Comparison of ENCODE assay signal across 12 cellular contexts in the genomic region with DNA sequence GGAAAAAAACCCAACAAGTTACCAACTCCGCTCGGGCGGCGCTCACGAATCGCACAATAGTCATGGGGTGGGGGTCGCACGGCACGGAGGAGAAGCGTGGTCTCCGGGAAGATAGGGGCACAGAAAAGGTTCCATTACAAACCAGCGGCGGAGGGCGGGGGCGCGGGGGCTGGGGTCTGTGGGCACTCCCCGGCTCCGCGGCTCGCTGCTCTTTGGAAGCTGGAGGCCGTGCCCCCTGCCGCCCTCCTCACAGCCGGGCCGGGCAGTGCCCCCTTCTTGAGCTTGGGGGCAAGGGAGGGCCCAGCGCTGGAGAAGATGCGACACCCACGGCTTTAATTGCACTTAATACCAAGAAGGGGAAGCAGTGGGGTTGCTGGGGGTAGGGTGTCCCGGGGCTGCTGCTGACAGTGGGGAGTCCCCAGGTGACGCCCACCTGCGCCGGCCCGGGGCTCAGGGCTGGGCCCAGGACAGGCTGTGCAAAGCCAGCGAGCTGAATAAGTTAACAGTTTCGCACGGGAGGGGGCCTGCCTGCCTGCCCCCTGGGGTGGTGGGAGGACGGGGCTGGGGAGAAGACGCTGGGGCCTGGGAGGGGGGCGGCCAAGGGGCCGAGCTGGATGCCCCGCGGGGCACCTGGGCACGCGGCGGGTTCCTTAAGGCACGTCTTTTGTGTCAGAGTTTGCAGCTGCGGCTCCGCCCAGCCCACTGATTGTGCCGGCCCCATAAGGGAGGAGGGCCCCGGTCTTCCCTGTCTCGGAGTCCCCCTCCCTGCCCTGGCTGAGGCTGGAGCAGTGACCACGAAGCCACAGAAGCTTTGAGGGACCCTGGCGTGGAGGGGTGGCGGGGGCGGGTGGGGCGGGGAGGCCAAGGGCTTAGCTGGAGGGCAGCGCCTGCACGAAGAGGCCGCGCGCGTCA. TPM values are rescaled to one million over a fixed set of nuclear protein-coding genes. Genes with fewer than 3 reads are reported as not detected.
A peak's percentile ranks its signal among the peaks of the same experiment; 100 is the strongest.
DNase-seq lines count a peak whose midpoint lies in the region; ATAC-seq and TF ChIP-seq lines count a peak whose summit lies in the region.
"Had no signal": no experiment of that assay in that cellular context is flagged by ENCODE, and none has a peak within 500 bp of the region (broad histone marks: within the 10 kb centered on the region; RNA-seq: fewer than 3 reads in every experiment).

No MANE protein-coding gene starts in this region.

- H3K4me1 ChIP-seq in HUES6 (ENCODE audit: control insufficient read depth, insufficient read depth, low read length), result peaks cover 11% of the 10 kb centered on the region; the same call in 1 of the 2 replicates

- DNase-seq in AG08396 (ENCODE audit: low spot score) (peak; percentile 60), fibroblast of mammary gland (ENCODE audit: low read depth) (peak; percentile 25), dedifferentiated amniotic fluid mesenchymal stem cell (ENCODE audit: extremely low spot score) (no peak), cerebellar nuclear complex (lab: John Stamatoyannopoulos, UW) (no peak)
- DNase-seq: NCI-H1105, NCI-H526, SHP77 treated with DMSO at 0.1 percent for 48 hours had no signal

- H3K9me3 ChIP-seq in HUES6 (ENCODE audit: control insufficient read depth, insufficient read depth, low read depth, low read length) (no peaks in the 10 kb centered on the region), neural cell (ENCODE audit: low read length) (no peaks in the 10 kb centered on the region)

- H3K36me3 ChIP-seq in HUES6 (ENCODE audit: control insufficient read depth, insufficient read depth, low read length) (peaks cover 53% of the 10 kb centered on the region), neural cell (ENCODE audit: insufficient read depth, low read length) (no peaks in the 10 kb centered on the region)

- no peak for TF ChIP-seq CTCF in fibroblast of mammary gland (conservative IDR thresholded peaks at IDR 0.05; ENCODE audit: control insufficient read depth, insufficient read depth, low read depth, low read length)
- TF ChIP-seq CTCF in neural cell (IDR thresholded peaks at IDR 0.05; ENCODE audit: poor library complexity, severe bottlenecking), result no peak

- H3K9me2 ChIP-seq in neural cell (ENCODE audit: insufficient read depth, low read length), result no peaks in the 10 kb centered on the region

- no peak overlapping the region for H2AFZ ChIP-seq in neural cell (ENCODE audit: low read depth, low read length)

- H3K27ac ChIP-seq in HUES6 (ENCODE audit: low read depth, low read length), result no peak overlapping the region
- no peak overlapping the region for H3K27ac ChIP-seq in neural cell (ENCODE audit: low read length)

- no peaks in the 10 kb centered on the region for H3F3A ChIP-seq in neural cell (ENCODE audit: insufficient read depth, low read length, poor library complexity, severe bottlenecking)

- no peaks in the 10 kb centered on the region for H3K79me2 ChIP-seq in neural cell (replicated peaks; ENCODE audit: insufficient read depth, low read length)

- no peak for TF ChIP-seq EP300 in neural cell (conservative IDR thresholded peaks at IDR 0.05; ENCODE audit: poor library complexity, severe bottlenecking)

- H3K4me3 ChIP-seq in HUES6 (ENCODE audit: low read depth, low read length), result peak overlapping the region; percentile 67
- H3K4me3 ChIP-seq in fibroblast of mammary gland (ENCODE audit: control insufficient read depth, low read depth, low read length), result no peak overlapping the region
- H3K4me3 ChIP-seq in neural cell (ENCODE audit: low read length), result no peak overlapping the region

- H3K27me3 ChIP-seq in HUES6 (ENCODE audit: control insufficient read depth, insufficient read depth, low read length), result peaks cover 5% of the 10 kb centered on the region; the same call in 1 of the 2 replicates
- no peaks in the 10 kb centered on the region for H3K27me3 ChIP-seq in neural cell (ENCODE audit: insufficient read depth, low read depth, low read length)

- TF ChIP-seq RAD21 in neural cell (conservative IDR thresholded peaks at IDR 0.05), result no peak

- no peaks in the 10 kb centered on the region for H4K20me1 ChIP-seq in neural cell (ENCODE audit: insufficient read depth)

- no peak overlapping the region for H3K4me2 ChIP-seq in neural cell (ENCODE audit: low read length)

- no peak for ATAC-seq in GM18858 (IDR thresholded peaks at IDR 0.05; ENCODE audit: unreplicated experiment)
- no peak for ATAC-seq in HG02973 (IDR thresholded peaks at IDR 0.05; ENCODE audit: unreplicated experiment)
- ATAC-seq: activated naive CD4-positive, alpha-beta T cell treated with anti-CD3 and anti-CD28 coated beads, Interleukin-2, amount 50 U/mL, for 72 hours had no signal

- H3K9ac ChIP-seq in HUES6 (ENCODE audit: low read length), result no peak overlapping the region
- H3K9ac ChIP-seq in neural cell (ENCODE audit: low read length), result no peak overlapping the region

TF ChIP-seq in neural cell, 6 proteins besides CTCF, POLR2A, EP300 and RAD21:
- TF ChIP-seq POLR2AphosphoS5 (IDR thresholded peaks at IDR 0.05) (peak; percentile 9), TAF1 (IDR thresholded peaks at IDR 0.05; ENCODE audit: low read depth) (no peak)

RNA-seq across cellular contexts. Expression of a gene that starts 9.8 kb away (rescaled TPM):
- 39.4 and 57.6 TPM in 2 replicates for polyA plus RNA-seq in neural cell
- 27.4 and 27.8 TPM in 2 replicates for polyA minus RNA-seq in neural cell

RNA-seq across cellular contexts. Expression of a gene that starts 23.9 kb away (rescaled TPM):
- not detected in 2 replicates for polyA plus RNA-seq in neural cell
- polyA minus RNA-seq in neural cell, result not detected in 2 replicates

RNA-seq across cellular contexts. Expression of a gene that starts 44.0 kb away (rescaled TPM):
- 2.2 and 3.0 TPM in 2 replicates for polyA plus RNA-seq in neural cell
- polyA minus RNA-seq in neural cell, result 5.0 and 5.4 TPM in 2 replicates

RNA-seq across cellular contexts. Expression of a gene that starts 56.1 kb away (rescaled TPM):
- polyA plus RNA-seq in neural cell, result 24.5 and 26.9 TPM in 2 replicates
- polyA minus RNA-seq in neural cell, result 10.7 and 11.1 TPM in 2 replicates

RNA-seq across cellular contexts. Expression of a gene that starts 56.2 kb away (rescaled TPM):
- 6.2 and 8.5 TPM in 2 replicates for polyA plus RNA-seq in neural cell
- 5.1 and 5.2 TPM in 2 replicates for polyA minus RNA-seq in neural cell

Comparison
In these comparisons a context has a peak if more than half of its experiments do, and no peak if none do; other contexts are left out.
1. DNase-seq: peak in AG08396 (single experiment) and fibroblast of mammary gland (single experiment); none in dedifferentiated amniotic fluid mesenchymal stem cell (single experiment) and cerebellar nuclear complex (0 of 2).